In the genomic region with DNA sequence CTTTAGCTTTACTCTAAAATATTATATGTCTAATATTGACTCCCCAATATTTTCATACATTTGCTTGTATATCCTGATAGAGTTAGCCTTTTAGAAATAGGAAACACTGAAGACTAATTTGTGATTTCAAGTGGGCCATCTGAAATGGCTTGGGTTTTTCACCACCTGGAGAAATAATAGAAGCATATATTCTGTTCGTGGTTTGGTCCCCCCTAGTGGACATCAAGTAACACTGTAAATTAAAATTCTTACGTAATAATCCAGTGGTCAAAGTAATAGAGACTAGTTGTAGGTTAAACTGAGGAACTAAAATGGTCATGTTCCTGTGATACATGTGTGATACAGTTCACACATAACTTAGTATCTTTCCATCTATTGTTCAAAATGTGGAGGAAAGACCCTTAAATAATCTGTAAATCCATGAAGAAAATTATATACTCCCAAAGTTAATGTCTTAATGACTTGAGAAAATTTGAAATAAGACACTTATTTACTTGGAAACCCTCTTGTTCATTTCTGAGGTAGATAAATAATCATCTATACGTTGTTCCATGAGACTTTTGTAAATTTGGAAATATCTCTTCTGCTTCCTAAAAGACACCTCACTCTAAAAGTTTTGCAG, we compare ENCODE assay signal across 8 cellular contexts.
A peak's percentile ranks its signal among the peaks of the same experiment; 100 is the strongest.
DNase-seq lines count a peak whose midpoint lies in the region; ATAC-seq and TF ChIP-seq lines count a peak whose summit lies in the region.

No MANE protein-coding gene starts in this region.

- peak; percentile 56 for TF ChIP-seq CTCF in GM06990 (IDR thresholded peaks at IDR 0.05; ENCODE audit: insufficient read depth, low read length, poor library complexity, severe bottlenecking)

- H3K27me3 ChIP-seq in GM06990 (replicated peaks; ENCODE audit: control insufficient read depth, insufficient read depth, low read length): no peaks in the 10 kb centered on the region

- H3K9me3 Mint-ChIP-seq in activated T-helper 1 cell treated with anti-CD3 and anti-CD28 coated beads, Interleukin-12 subunit alpha, Interleukin-12 subunit beta, Interleukin-2, Interleukin-4 antibody, amounts not matched to agents 30 ng/mL and 10 ng/mL and 1 ng/mL, durations not matched to agents 14 hours and 24 hours and 36 hours: no peaks in the 10 kb centered on the region

- H3K27ac Mint-ChIP-seq in activated T-helper 1 cell treated with anti-CD3 and anti-CD28 coated beads, Interleukin-12 subunit alpha, Interleukin-12 subunit beta, Interleukin-2, Interleukin-4 antibody, amounts not matched to agents 30 ng/mL and 10 ng/mL and 1 ng/mL, durations not matched to agents 14 hours and 24 hours and 36 hours: no peak overlapping the region

- no peaks in the 10 kb centered on the region for H3K27me3 Mint-ChIP-seq in activated T-helper 1 cell treated with anti-CD3 and anti-CD28 coated beads, Interleukin-12 subunit alpha, Interleukin-12 subunit beta, Interleukin-2, Interleukin-4 antibody, amounts not matched to agents 30 ng/mL and 10 ng/mL and 1 ng/mL, durations not matched to agents 14 hours and 24 hours and 36 hours (ENCODE audit: insufficient read depth)

- no peaks in the 10 kb centered on the region for H3K36me3 Mint-ChIP-seq in activated T-helper 1 cell treated with anti-CD3 and anti-CD28 coated beads, Interleukin-12 subunit alpha, Interleukin-12 subunit beta, Interleukin-2, Interleukin-4 antibody, amounts not matched to agents 30 ng/mL and 10 ng/mL and 1 ng/mL, durations not matched to agents 14 hours and 24 hours and 36 hours (ENCODE audit: low read depth)

- intact Hi-C loops in activated T-helper 1 cell treated with anti-CD3 and anti-CD28 coated beads, Interleukin-12 subunit alpha, Interleukin-12 subunit beta, Interleukin-2, Interleukin-4 antibody, amounts not matched to agents 30 ng/mL and 10 ng/mL and 1 ng/mL, durations not matched to agents 14 hours and 24 hours and 36 hours (cut with micrococcal nuclease): loop anchor here (2.0 kb wide), 1 partner anchor 337 kb away; no protein-coding TSS in a partner anchor

- DNase-seq in GM06990 (ENCODE audit: extremely low read depth, insufficient read length): no peak
- DNase-seq in LHCN-M2 (ENCODE audit: low read depth): peak; percentile 22
- peak; percentile 47 for DNase-seq in astrocyte of the hippocampus (ENCODE audit: low read depth, low spot score)
- DNase-seq in lung microvascular endothelial cell (ENCODE audit: low read depth in 2 of 2): peak; percentile 43 to 53
- no peak for DNase-seq in activated T-helper 1 cell treated with anti-CD3 and anti-CD28 coated beads, Interleukin-12 subunit alpha, Interleukin-12 subunit beta, Interleukin-2, Interleukin-4 antibody, amounts not matched to agents 30 ng/mL and 10 ng/mL and 1 ng/mL, durations not matched to agents 14 hours and 24 hours and 36 hours (ENCODE audit: low spot score)
- no peak for DNase-seq in NCI-H345 treated with DMSO at 0.1 percent for 48 hours (lab: John Stamatoyannopoulos, UW; ENCODE audit: unreplicated experiment)
- no peak for DNase-seq in activated CD8-positive, alpha-beta memory T cell treated with anti-CD3 and anti-CD28 coated beads, Interleukin-2, amount 50 U/mL, for 48 hours

- peak; percentile 79 for ATAC-seq in GM21529 (IDR thresholded peaks at IDR 0.05; ENCODE audit: unreplicated experiment)

- H3K4me3 Mint-ChIP-seq in activated T-helper 1 cell treated with anti-CD3 and anti-CD28 coated beads, Interleukin-12 subunit alpha, Interleukin-12 subunit beta, Interleukin-2, Interleukin-4 antibody, amounts not matched to agents 30 ng/mL and 10 ng/mL and 1 ng/mL, durations not matched to agents 14 hours and 24 hours and 36 hours: no peak overlapping the region

- no peaks in the 10 kb centered on the region for H3K4me1 Mint-ChIP-seq in activated T-helper 1 cell treated with anti-CD3 and anti-CD28 coated beads, Interleukin-12 subunit alpha, Interleukin-12 subunit beta, Interleukin-2, Interleukin-4 antibody, amounts not matched to agents 30 ng/mL and 10 ng/mL and 1 ng/mL, durations not matched to agents 14 hours and 24 hours and 36 hours (ENCODE audit: low read depth)

- H3K36me3 ChIP-seq in GM06990 (ENCODE audit: control insufficient read depth, insufficient read depth, low read length): no peaks in the 10 kb centered on the region

- H3K4me3 ChIP-seq in GM06990 (replicated peaks; ENCODE audit: low read depth, low read length): no peak overlapping the region

Comparison
In these comparisons a context has a peak if more than half of its experiments do, and no peak if none do; other contexts are left out.
1. DNase-seq: peak in LHCN-M2 (single experiment), astrocyte of the hippocampus (single experiment) and lung microvascular endothelial cell (2 of 2); none in GM06990 (single experiment), activated T-helper 1 cell treated with anti-CD3 and anti-CD28 coated beads, Interleukin-12 subunit alpha, Interleukin-12 subunit beta, Interleukin-2, Interleukin-4 antibody, amounts not matched to agents 30 ng/mL and 10 ng/mL and 1 ng/mL, durations not matched to agents 14 hours and 24 hours and 36 hours (single experiment), NCI-H345 treated with DMSO at 0.1 percent for 48 hours (single experiment) and activated CD8-positive, alpha-beta memory T cell treated with anti-CD3 and anti-CD28 coated beads, Interleukin-2, amount 50 U/mL, for 48 hours (single experiment).